ENCODE assay signal across 30 cellular contexts in genomic region chr22:19645391-19645790, GRCh38.
DNase-seq lines count a peak whose midpoint lies in the region; ATAC-seq and TF ChIP-seq lines count a peak whose summit lies in the region.
"Had no signal": no experiment of that assay in that cellular context is flagged by ENCODE, and none has a peak within 500 bp of the region (broad histone marks: within the 10 kb centered on the region; RNA-seq: fewer than 3 reads in every experiment).

No MANE protein-coding gene starts in this region.

- no peak overlapping the region for H3K4me3 ChIP-seq in Karpas-422 (ENCODE audit: low read length)
- H3K4me3 ChIP-seq: esophagus squamous epithelium, lung, mucosa of descending colon, upper lobe of left lung had no signal

- H3K4me2 ChIP-seq in Karpas-422 (ENCODE audit: low read depth, low read length, poor library complexity, severe bottlenecking), result no peak overlapping the region

- no peaks in the 10 kb centered on the region for H3K79me2 ChIP-seq in Karpas-422 (ENCODE audit: low read length)

- peaks cover 11% of the 10 kb centered on the region for H3K36me3 Mint-ChIP-seq in chondrocyte (ENCODE audit: low read depth)
- peaks cover 21% of the 10 kb centered on the region for H3K36me3 Mint-ChIP-seq in natural killer cell

- no peaks in the 10 kb centered on the region for H3K9me2 ChIP-seq in Karpas-422 (replicated peaks; ENCODE audit: insufficient read depth, low read length)

- H3K27me3 ChIP-seq in Karpas-422 (ENCODE audit: low read length), result no peaks in the 10 kb centered on the region
- H3K27me3 ChIP-seq: foreskin keratinocyte had no signal

- intact Hi-C loops in sciatic nerve (cut with DNase I), result no loop called here
- intact Hi-C loops in natural killer cell (cut with micrococcal nuclease), result no loop called here

- H4K20me1 ChIP-seq in Karpas-422 (ENCODE audit: insufficient read depth, low read depth, low read length), result no peaks in the 10 kb centered on the region

- peaks cover 2% of the 10 kb centered on the region for H3K27me3 Mint-ChIP-seq in chondrocyte (ENCODE audit: low read depth)
- peaks cover 23 to 29% of the 10 kb centered on the region in 2 donors for H3K27me3 Mint-ChIP-seq in natural killer cell (ENCODE audit: low read depth in 2 of 2)
- H3K27me3 Mint-ChIP-seq: dendritic cell treated with granulocyte-macrophage colony-stimulating factor and Interleukin-4, amounts not matched to agents 40 ng/mL and 50 ng/mL, for 4 days had no signal

- H3K27ac Mint-ChIP-seq in chondrocyte (ENCODE audit: unreplicated experiment) (no peak overlapping the region), natural killer cell (no peak overlapping the region)
- H3K27ac Mint-ChIP-seq: activated B cell treated with CpG ODN at 0.5 μM for 24 hours; CD4-positive, alpha-beta T cell; dendritic cell treated with granulocyte-macrophage colony-stimulating factor and Interleukin-4, amounts not matched to agents 40 ng/mL and 50 ng/mL, for 4 days; natural killer cell treated with Interleukin-12 subunit alpha and Interleukin-12 subunit beta and Interleukin-15 and Interleukin-18, amount 100 ng/mL, for 72 hours; stimulated activated memory B cell treated with anti-CD40 and anti-IgM and Interleukin-4, amounts not matched to agents 10 μg/mL and 1 μg/mL and 100 μg/mL, for 72 hours had no signal

- no peak overlapping the region for H2AFZ ChIP-seq in Karpas-422 (ENCODE audit: low read length)

- no peak overlapping the region for H3K27ac ChIP-seq in Karpas-422 (ENCODE audit: low read length)
- H3K27ac ChIP-seq: esophagus squamous epithelium, foreskin keratinocyte, upper lobe of left lung had no signal

- H3K36me3 ChIP-seq in Karpas-422 (ENCODE audit: insufficient read depth, low read length), result no peaks in the 10 kb centered on the region
- H3K36me3 ChIP-seq: esophagus squamous epithelium, upper lobe of left lung had no signal

- H3K4me3 Mint-ChIP-seq in chondrocyte (ENCODE audit: unreplicated experiment), result no peak overlapping the region
- no peak overlapping the region for H3K4me3 Mint-ChIP-seq in natural killer cell
- H3K4me3 Mint-ChIP-seq: activated B cell treated with CpG ODN at 0.5 μM for 24 hours; CD4-positive, alpha-beta T cell; dendritic cell treated with granulocyte-macrophage colony-stimulating factor and Interleukin-4, amounts not matched to agents 40 ng/mL and 50 ng/mL, for 4 days; natural killer cell treated with Interleukin-12 subunit alpha and Interleukin-12 subunit beta and Interleukin-15 and Interleukin-18, amount 100 ng/mL, for 72 hours; stimulated activated memory B cell treated with anti-CD40 and anti-IgM and Interleukin-4, amounts not matched to agents 10 μg/mL and 1 μg/mL and 100 μg/mL, for 72 hours had no signal

- H3K4me1 ChIP-seq in Karpas-422 (ENCODE audit: low read length), result no peaks in the 10 kb centered on the region
- H3K4me1 ChIP-seq: foreskin keratinocyte had no signal

- ATAC-seq in sciatic nerve (no peak), HG02938 (IDR thresholded peaks at IDR 0.05; ENCODE audit: unreplicated experiment) (no peak), natural killer cell (no peak)
- ATAC-seq: foreskin keratinocyte; mucosa of descending colon; stimulated activated memory B cell treated with anti-CD40 and anti-IgM and Interleukin-4, amounts not matched to agents 10 μg/mL and 1 μg/mL and 100 μg/mL, for 72 hours had no signal

- DNase-seq in DMS53 (lab: John Stamatoyannopoulos, UW) (peak; percentile 1), DMS53 treated with DMSO at 0.1 percent for 48 hours (lab: John Stamatoyannopoulos, UW; ENCODE audit: unreplicated experiment) (no peak), Karpas-422 (peak; percentile 54), chondrocyte (ENCODE audit: low spot score) (no peak), sciatic nerve (ENCODE audit: low spot score) (peak; percentile 22), SKM-1 treated with dmso at 0.1 percent for 144 hours (lab: John Stamatoyannopoulos, UW; ENCODE audit: unreplicated experiment) (no peak), natural killer cell (no peak)
- DNase-seq: 8988T; activated B cell treated with CpG ODN at 0.5 μM for 24 hours; activated gamma-delta T cell treated with Interleukin-2 at 50 U/mL for 16 hours; activated T-cell treated with anti-CD3 and anti-CD28 coated beads, Interleukin-2, amount 50 U/mL, for 48 hours; caudate nucleus; CD4-positive, alpha-beta T cell; esophagus squamous epithelium; foreskin keratinocyte; HCEC 1CT; IMR-90; kidney glomerular epithelial cell; mucosa of descending colon; NCI-H1092; NCI-H1694 treated with DMSO at 0.1 percent for 48 hours; NCI-H446 treated with DMSO at 0.1 percent for 48 hours; NCI-H82; T1000; upper lobe of left lung had no signal

- H3K9ac ChIP-seq in Karpas-422 (ENCODE audit: low read length), result no peak overlapping the region

- peaks cover 22% of the 10 kb centered on the region for H3K9me3 Mint-ChIP-seq in chondrocyte (ENCODE audit: low read depth)
- peaks cover 10 to 13% of the 10 kb centered on the region in 2 donors for H3K9me3 Mint-ChIP-seq in natural killer cell

- TF ChIP-seq CTCF in chondrocyte (IDR thresholded peaks at IDR 0.05) (peak; percentile 22), natural killer cell (IDR thresholded peaks at IDR 0.05) (no peak)

- H3K9me3 ChIP-seq in Karpas-422 (ENCODE audit: low read length), result peaks cover 5% of the 10 kb centered on the region

- H3K4me1 Mint-ChIP-seq in chondrocyte (ENCODE audit: low read depth), result no peaks in the 10 kb centered on the region
- H3K4me1 Mint-ChIP-seq in natural killer cell, result no peaks in the 10 kb centered on the region
- H3K4me1 Mint-ChIP-seq: activated B cell treated with CpG ODN at 0.5 μM for 24 hours; stimulated activated memory B cell treated with anti-CD40 and anti-IgM and Interleukin-4, amounts not matched to agents 10 μg/mL and 1 μg/mL and 100 μg/mL, for 72 hours had no signal

Comparison
In these comparisons a context has a peak if more than half of its experiments do, and no peak if none do; other contexts are left out.
1. DNase-seq: peak in DMS53 (single experiment), Karpas-422 (single experiment) and sciatic nerve (single experiment); none in DMS53 treated with DMSO at 0.1 percent for 48 hours (single experiment), chondrocyte (single experiment), SKM-1 treated with dmso at 0.1 percent for 144 hours (single experiment) and natural killer cell (single experiment).